ENCODE assay signal across 2 cellular contexts in genomic region chr12:7154042-7154441, GRCh38.
A peak's percentile ranks its signal among the peaks of the same experiment; 100 is the strongest.
TF ChIP-seq lines count a peak whose summit lies in the region.

No MANE protein-coding gene starts in this region.

TF ChIP-seq in liver, 16 proteins besides CTCF, POLR2A, EP300 and RAD21:
- TF ChIP-seq JUND (IDR thresholded peaks at IDR 0.05): no peak
- TF ChIP-seq RXRA (IDR thresholded peaks at IDR 0.05): peak; percentile 10 to 40

TF ChIP-seq in HepG2, 621 proteins besides CTCF, POLR2A, EP300 and RAD21:
- TF ChIP-seq FOXA1 (IDR thresholded peaks at IDR 0.05): no peak
- no peak for TF ChIP-seq FOXA1 (CRISPR knock-in tag; IDR thresholded peaks at IDR 0.05)
- TF ChIP-seq ESRRA (CRISPR knock-in tag; IDR thresholded peaks at IDR 0.05; ENCODE audit: low read depth): no peak
- TF ChIP-seq SIX4 (CRISPR knock-in tag; IDR thresholded peaks at IDR 0.05): no peak
- TF ChIP-seq, protein P1, sequence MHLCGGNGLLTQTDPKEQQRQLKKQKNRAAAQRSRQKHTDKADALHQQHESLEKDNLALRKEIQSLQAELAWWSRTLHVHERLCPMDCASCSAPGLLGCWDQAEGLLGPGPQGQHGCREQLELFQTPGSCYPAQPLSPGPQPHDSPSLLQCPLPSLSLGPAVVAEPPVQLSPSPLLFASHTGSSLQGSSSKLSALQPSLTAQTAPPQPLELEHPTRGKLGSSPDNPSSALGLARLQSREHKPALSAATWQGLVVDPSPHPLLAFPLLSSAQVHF (CRISPR knock-in tag; IDR thresholded peaks at IDR 0.05): no peak
- no peak for TF ChIP-seq FOXP1 (IDR thresholded peaks at IDR 0.05)
- TF ChIP-seq FOXP1 (CRISPR knock-in tag; IDR thresholded peaks at IDR 0.05): no peak
- no peak for TF ChIP-seq NFE2L2 (IDR thresholded peaks at IDR 0.05; ENCODE audit: low read length)
- TF ChIP-seq ZNF589 (CRISPR knock-in tag; conservative IDR thresholded peaks at IDR 0.05): no peak
- TF ChIP-seq, protein P2, sequence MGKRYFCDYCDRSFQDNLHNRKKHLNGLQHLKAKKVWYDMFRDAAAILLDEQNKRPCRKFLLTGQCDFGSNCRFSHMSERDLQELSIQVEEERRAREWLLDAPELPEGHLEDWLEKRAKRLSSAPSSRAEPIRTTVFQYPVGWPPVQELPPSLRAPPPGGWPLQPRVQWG (CRISPR knock-in tag; IDR thresholded peaks at IDR 0.05; ENCODE audit: borderline replicate concordance, low read depth): no peak
- no peak for TF ChIP-seq SRSF9 (IDR thresholded peaks at IDR 0.05; ENCODE audit: borderline replicate concordance, insufficient read depth, low read depth, low read length, poor library complexity, severe bottlenecking)
- no peak for TF ChIP-seq BORCS8-MEF2B (CRISPR knock-in tag; IDR thresholded peaks at IDR 0.05)
- TF ChIP-seq SNAPC2 (CRISPR knock-in tag; IDR thresholded peaks at IDR 0.05): no peak
- TF ChIP-seq TSC22D2 (CRISPR knock-in tag; IDR thresholded peaks at IDR 0.05; ENCODE audit: borderline replicate concordance): no peak
- no peak for TF ChIP-seq ZBTB49 (CRISPR knock-in tag; IDR thresholded peaks at IDR 0.05; ENCODE audit: borderline replicate concordance)
- TF ChIP-seq, protein P3, sequence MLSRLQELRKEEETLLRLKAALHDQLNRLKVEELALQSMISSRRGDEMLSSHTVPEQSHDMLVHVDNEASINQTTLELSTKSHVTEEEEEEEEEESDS (CRISPR knock-in tag; IDR thresholded peaks at IDR 0.05; ENCODE audit: borderline replicate concordance): no peak
- no peak for TF ChIP-seq ZFP91 (CRISPR knock-in tag; IDR thresholded peaks at IDR 0.05; ENCODE audit: borderline replicate concordance)
- TF ChIP-seq ZNF367 (CRISPR knock-in tag; IDR thresholded peaks at IDR 0.05; ENCODE audit: borderline replicate concordance): no peak
- no peak for TF ChIP-seq YEATS2 (CRISPR knock-in tag; IDR thresholded peaks at IDR 0.05; ENCODE audit: borderline replicate concordance)
